In genomic region chr14:95520346-95520745, GRCh38 we compare ENCODE assay signal across 1 cellular context.
TF ChIP-seq lines count a peak whose summit lies in the region.

No MANE protein-coding gene starts in this region.

TF ChIP-seq in HepG2, 621 proteins besides CTCF, POLR2A, EP300 and RAD21:
- TF ChIP-seq PHF20 (CRISPR knock-in tag; IDR thresholded peaks at IDR 0.05), result no peak
- TF ChIP-seq ZNF296 (CRISPR knock-in tag; conservative IDR thresholded peaks at IDR 0.05), result no peak
- TF ChIP-seq TSC22D2 (CRISPR knock-in tag; IDR thresholded peaks at IDR 0.05; ENCODE audit: borderline replicate concordance), result no peak
- no peak for TF ChIP-seq CCDC6 (CRISPR knock-in tag; IDR thresholded peaks at IDR 0.05)
- TF ChIP-seq KAT8 (CRISPR knock-in tag; IDR thresholded peaks at IDR 0.05), result no peak
- no peak for TF ChIP-seq ATF6 (CRISPR knock-in tag; conservative IDR thresholded peaks at IDR 0.05)
- no peak for TF ChIP-seq ZSCAN9 (CRISPR knock-in tag; IDR thresholded peaks at IDR 0.05; ENCODE audit: borderline replicate concordance)
- TF ChIP-seq ZGPAT (CRISPR knock-in tag; IDR thresholded peaks at IDR 0.05), result no peak
- no peak for TF ChIP-seq GATAD2A (CRISPR knock-in tag; IDR thresholded peaks at IDR 0.05)
- no peak for TF ChIP-seq AGO2 (optimal IDR thresholded peaks at IDR 0.05; ENCODE audit: low read depth, low read length)
- no peak for TF ChIP-seq ZNF580 (CRISPR knock-in tag; IDR thresholded peaks at IDR 0.05; ENCODE audit: borderline replicate concordance, low read depth)
- TF ChIP-seq ZNF331 (CRISPR knock-in tag; IDR thresholded peaks at IDR 0.05), result no peak
- TF ChIP-seq NFE2L1 (CRISPR knock-in tag; IDR thresholded peaks at IDR 0.05; ENCODE audit: borderline replicate concordance), result no peak
- TF ChIP-seq ATF1 (CRISPR knock-in tag; IDR thresholded peaks at IDR 0.05), result no peak
- TF ChIP-seq ZNF572 (CRISPR knock-in tag; IDR thresholded peaks at IDR 0.05), result no peak
- TF ChIP-seq MTA3 (CRISPR knock-in tag; IDR thresholded peaks at IDR 0.05), result no peak
- TF ChIP-seq PLRG1 (conservative IDR thresholded peaks at IDR 0.05), result no peak
- no peak for TF ChIP-seq GATAD1 (CRISPR knock-in tag; IDR thresholded peaks at IDR 0.05)
- TF ChIP-seq ZSCAN12 (CRISPR knock-in tag; IDR thresholded peaks at IDR 0.05), result no peak
